ENCODE assay signal across 13 cellular contexts in genomic region chr22:46008291-46008690, GRCh38. TPM values are rescaled to one million over a fixed set of nuclear protein-coding genes. Genes with fewer than 3 reads are reported as not detected.
DNase-seq lines count a peak whose midpoint lies in the region; ATAC-seq and TF ChIP-seq lines count a peak whose summit lies in the region.
"Had no signal": no experiment of that assay in that cellular context is flagged by ENCODE, and none has a peak within 500 bp of the region (broad histone marks: within the 10 kb centered on the region; RNA-seq: fewer than 3 reads in every experiment).

No MANE protein-coding gene starts in this region.

- DNase-seq in HK-2 (ENCODE audit: unreplicated experiment) (peak; percentile 27), brain microvascular endothelial cell (no peak), lung (ENCODE audit: low spot score) (no peak), suprapubic skin (ENCODE audit: low spot score in 2 of 2) (no peak), retina (no peak)
- DNase-seq in NK-92 treated with Interleukin-12 subunit alpha and Interleukin-12 subunit beta, amount 100 ng/mL, for 24 hours (lab: John Stamatoyannopoulos, UW), result no peak
- DNase-seq in stimulated activated effector memory CD8-positive, alpha-beta T cell treated with anti-CD3 and anti-CD28 coated beads, Interleukin-12 subunit alpha, Interleukin-12 subunit beta, amount 100 ng/mL, for 72 hours (ENCODE audit: low spot score in 2 of 2), result no peak
- DNase-seq: erythroblast; stimulated activated naive CD8-positive, alpha-beta T cell treated with anti-CD3 and anti-CD28 coated beads, Interleukin-15, Interleukin-2, amounts not matched to agents 100 U/mL and 50 U/mL, for 24 hours had no signal

- in situ Hi-C loops in brain microvascular endothelial cell (cut with HindIII; ENCODE audit: low pct_ligation_motif_present, low sequenced_read_pairs), result no loop called here

- no peaks in the 10 kb centered on the region for H3K27me3 ChIP-seq in brain microvascular endothelial cell (replicated peaks)
- H3K27me3 ChIP-seq in lung (ENCODE audit: control insufficient read depth, insufficient read depth), result no peaks in the 10 kb centered on the region
- no peaks in the 10 kb centered on the region for H3K27me3 ChIP-seq in suprapubic skin

- no peak for TF ChIP-seq POLR2A in suprapubic skin (IDR thresholded peaks at IDR 0.05)

- H3K9me3 Mint-ChIP-seq in stimulated activated effector memory CD8-positive, alpha-beta T cell treated with anti-CD3 and anti-CD28 coated beads, Interleukin-12 subunit alpha, Interleukin-12 subunit beta, amount 100 ng/mL, for 72 hours, result peaks cover 5% of the 10 kb centered on the region

- peak overlapping the region; percentile 62 for H3K27ac ChIP-seq in brain microvascular endothelial cell
- peak overlapping the region; percentile 93 to 94 for H3K27ac ChIP-seq in lung (ENCODE audit: low read depth in 1 of 2, low read length in 1 of 2)
- H3K27ac ChIP-seq in suprapubic skin, result peak overlapping the region; percentile 99

- ATAC-seq in lung (ENCODE audit: insufficient read depth, low FRiP score), result no peak
- no peak for ATAC-seq in HG03460 (IDR thresholded peaks at IDR 0.05; ENCODE audit: unreplicated experiment)
- no peak for ATAC-seq in stimulated activated effector memory CD8-positive, alpha-beta T cell treated with anti-CD3 and anti-CD28 coated beads, Interleukin-12 subunit alpha, Interleukin-12 subunit beta, amount 100 ng/mL, for 72 hours
- ATAC-seq: stimulated activated naive CD8-positive, alpha-beta T cell treated with anti-CD3 and anti-CD28 coated beads, Interleukin-15, Interleukin-2, amounts not matched to agents 100 U/mL and 50 U/mL, for 24 hours had no signal

- no peak for TF ChIP-seq CTCF in brain microvascular endothelial cell (IDR thresholded peaks at IDR 0.05; ENCODE audit: low read depth, low read length, missing control alignments)
- TF ChIP-seq CTCF in lung (IDR thresholded peaks at IDR 0.05; ENCODE audit: control extremely low read depth, extremely low read depth), result no peak
- no peak for TF ChIP-seq CTCF in suprapubic skin (IDR thresholded peaks at IDR 0.05)

- no peak overlapping the region for H3K4me3 Mint-ChIP-seq in stimulated activated effector memory CD8-positive, alpha-beta T cell treated with anti-CD3 and anti-CD28 coated beads, Interleukin-12 subunit alpha, Interleukin-12 subunit beta, amount 100 ng/mL, for 72 hours
- H3K4me3 Mint-ChIP-seq: activated naive CD8-positive, alpha-beta T cell; IgD-negative memory B cell had no signal

- H3K4me1 Mint-ChIP-seq in stimulated activated effector memory CD8-positive, alpha-beta T cell treated with anti-CD3 and anti-CD28 coated beads, Interleukin-12 subunit alpha, Interleukin-12 subunit beta, amount 100 ng/mL, for 72 hours, result peaks cover 23% of the 10 kb centered on the region

- WGBS in lung, 2 donors, result 69 to 84% methylated on average over 3 of the region's 3 CpGs
- 57% methylated on average over 2 of the region's 3 CpGs for WGBS in suprapubic skin

- H3K4me1 ChIP-seq in lung (ENCODE audit: control insufficient read depth in 2 of 2, insufficient read depth in 2 of 2, low read length in 2 of 2) (peaks cover 0 to 21% of the 10 kb centered on the region in 2 donors), suprapubic skin (peaks cover 67% of the 10 kb centered on the region)

- TF ChIP-seq EP300 in suprapubic skin (IDR thresholded peaks at IDR 0.05), result no peak

- H3K9me3 ChIP-seq in lung (ENCODE audit: control insufficient read depth in 2 of 2, insufficient read depth in 1 of 2, low read length in 1 of 2) (peaks cover 0 to 2% of the 10 kb centered on the region in 2 donors), suprapubic skin (peaks cover 10% of the 10 kb centered on the region)

- peaks cover 6% of the 10 kb centered on the region for H3K36me3 Mint-ChIP-seq in stimulated activated effector memory CD8-positive, alpha-beta T cell treated with anti-CD3 and anti-CD28 coated beads, Interleukin-12 subunit alpha, Interleukin-12 subunit beta, amount 100 ng/mL, for 72 hours
- H3K36me3 Mint-ChIP-seq: activated naive CD8-positive, alpha-beta T cell had no signal

- no peak overlapping the region for H3K27ac Mint-ChIP-seq in stimulated activated effector memory CD8-positive, alpha-beta T cell treated with anti-CD3 and anti-CD28 coated beads, Interleukin-12 subunit alpha, Interleukin-12 subunit beta, amount 100 ng/mL, for 72 hours
- H3K27ac Mint-ChIP-seq: activated naive CD8-positive, alpha-beta T cell had no signal

- H3K4me3 ChIP-seq in brain microvascular endothelial cell (ENCODE audit: low read depth, low read length), result no peak overlapping the region
- H3K4me3 ChIP-seq in lung, result no peak overlapping the region
- H3K4me3 ChIP-seq in suprapubic skin, result no peak overlapping the region

- H3K36me3 ChIP-seq in brain microvascular endothelial cell (replicated peaks) (no peaks in the 10 kb centered on the region), lung (ENCODE audit: control insufficient read depth in 2 of 2, insufficient read depth in 2 of 2, low read length in 2 of 2) (no peaks in the 10 kb centered on the region), suprapubic skin (no peaks in the 10 kb centered on the region)

RNA-seq across cellular contexts. Expression of gene WNT7B, which starts 31.3 kb away (rescaled TPM):
- total RNA-seq in lung, result 10 to 100 TPM in 1 of 2 donors, 1 to 10 TPM in 1; 4.4 to 12.5 TPM
- polyA plus RNA-seq in lung, result 1 to 10 TPM; 3.5 to 8.6 TPM
- 10 to 100 TPM; 18.7 to 54.4 (median 44.1) TPM for total RNA-seq in suprapubic skin
- total RNA-seq: lung microvascular endothelial cell had no signal
- polyA plus RNA-seq: IgD-negative memory B cell had no signal
